ENCODE assay signal across 27 cellular contexts in the genomic region with DNA sequence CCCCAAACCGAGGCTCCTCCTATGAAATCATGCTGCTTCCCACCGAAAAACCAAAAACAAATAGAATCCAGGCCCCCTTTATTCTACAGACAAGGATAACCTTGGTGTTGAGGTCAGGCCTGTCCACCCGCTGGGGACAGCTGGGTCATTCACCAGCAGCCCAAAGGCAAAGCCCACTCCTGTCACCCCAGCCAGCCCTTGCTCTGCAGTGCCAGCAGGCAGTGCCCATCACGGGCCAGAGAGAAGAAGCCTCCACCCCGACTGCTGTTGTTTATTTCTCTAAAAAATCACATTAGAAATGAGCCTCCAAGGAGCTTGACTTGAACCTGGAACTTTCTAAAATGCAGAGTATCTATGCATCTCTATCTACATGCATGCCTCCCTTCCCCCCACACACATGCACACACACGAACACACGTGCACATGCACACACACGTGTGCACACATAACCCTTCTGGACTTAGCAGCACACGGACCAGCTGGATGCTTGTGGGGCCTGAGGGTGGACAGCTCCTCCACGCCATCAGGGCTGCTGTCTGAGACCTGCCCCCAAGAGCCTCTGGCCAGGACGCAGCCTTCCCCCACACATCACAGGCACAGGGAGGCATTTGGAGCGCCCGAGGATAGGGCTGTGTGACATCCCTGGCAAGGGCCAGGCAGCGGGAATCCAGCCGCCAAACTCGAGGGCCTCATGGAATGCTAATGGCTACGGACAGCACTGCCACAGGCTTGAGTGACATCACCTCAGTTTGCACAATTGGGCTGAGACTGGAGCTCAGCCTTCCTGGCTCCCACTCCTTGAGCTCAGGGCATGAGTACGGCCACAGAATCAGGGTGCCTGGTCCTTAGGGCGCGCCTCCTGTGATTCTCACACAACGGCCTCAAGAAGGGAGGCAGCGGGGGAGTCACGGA. TPM values are rescaled to one million over a fixed set of nuclear protein-coding genes. Genes with fewer than 3 reads are reported as not detected.
DNase-seq lines count a peak whose midpoint lies in the region; ATAC-seq and TF ChIP-seq lines count a peak whose summit lies in the region.
"Had no signal": no experiment of that assay in that cellular context is flagged by ENCODE, and none has a peak within 500 bp of the region (broad histone marks: within the 10 kb centered on the region; RNA-seq: fewer than 3 reads in every experiment).

No MANE protein-coding gene starts in this region.

- no peaks in the 10 kb centered on the region for H3K36me3 Mint-ChIP-seq in glutamatergic neuron (ENCODE audit: unreplicated experiment)
- H3K36me3 Mint-ChIP-seq: activated CD8-positive, alpha-beta memory T cell treated with anti-CD3 and anti-CD28 coated beads, Interleukin-2, amount 10 ng/mL, durations not matched to agents 7 days and 5 days; activated naive CD4-positive, alpha-beta T cell treated with anti-CD3 and anti-CD28 coated beads, Interleukin-2, amount 10 ng/mL, durations not matched to agents 7 days and 5 days; brain had no signal

- H3K27ac Mint-ChIP-seq in glutamatergic neuron (ENCODE audit: unreplicated experiment), result no peak overlapping the region
- H3K27ac Mint-ChIP-seq: activated CD8-positive, alpha-beta memory T cell treated with anti-CD3 and anti-CD28 coated beads, Interleukin-2, amount 10 ng/mL, durations not matched to agents 7 days and 5 days; activated naive CD4-positive, alpha-beta T cell treated with anti-CD3 and anti-CD28 coated beads, Interleukin-2, amount 10 ng/mL, durations not matched to agents 7 days and 5 days; T-helper 1 cell treated with Interleukin-12 subunit alpha and Interleukin-12 subunit beta and Interleukin-4 antibody, amounts not matched to agents 30 μg/mL and 1 μg/mL, for 36 hours had no signal

- intact Hi-C loops in thyroid gland (cut with DNase I), result no loop called here

- no peak overlapping the region for H3K4me3 ChIP-seq in thyroid gland (replicated peaks in 1 of 3)
- H3K4me3 ChIP-seq: dorsolateral prefrontal cortex, esophagus squamous epithelium, HAP-1, hepatocyte, tibial nerve had no signal

- no peak for TF ChIP-seq CTCF in glutamatergic neuron (IDR thresholded peaks at IDR 0.05; ENCODE audit: partially characterized antibody, unreplicated experiment)
- no peak for TF ChIP-seq CTCF in thyroid gland (IDR thresholded peaks at IDR 0.05)

- no peaks in the 10 kb centered on the region for H3K27me3 ChIP-seq in thyroid gland
- H3K27me3 ChIP-seq: dorsolateral prefrontal cortex, esophagus squamous epithelium, hepatocyte, tibial nerve had no signal

- H3K9me3 Mint-ChIP-seq in glutamatergic neuron (ENCODE audit: unreplicated experiment), result peaks cover 3% of the 10 kb centered on the region
- H3K9me3 Mint-ChIP-seq: activated naive CD4-positive, alpha-beta T cell treated with anti-CD3 and anti-CD28 coated beads, Interleukin-2, amount 10 ng/mL, durations not matched to agents 7 days and 5 days; CD4-positive, alpha-beta memory T cell; naive thymus-derived CD8-positive, alpha-beta T cell; T-helper 1 cell treated with Interleukin-12 subunit alpha and Interleukin-12 subunit beta and Interleukin-4 antibody, amounts not matched to agents 30 μg/mL and 1 μg/mL, for 36 hours had no signal

- ATAC-seq in HG03460 (IDR thresholded peaks at IDR 0.05; ENCODE audit: unreplicated experiment) (no peak), GM21825 (IDR thresholded peaks at IDR 0.05; ENCODE audit: unreplicated experiment) (no peak)
- ATAC-seq: activated CD8-positive, alpha-beta memory T cell treated with anti-CD3 and anti-CD28 coated beads, Interleukin-2, amount 10 ng/mL, durations not matched to agents 7 days and 5 days; naive thymus-derived CD8-positive, alpha-beta T cell had no signal

- H3K9me3 ChIP-seq in thyroid gland, result no peaks in the 10 kb centered on the region
- H3K9me3 ChIP-seq: esophagus squamous epithelium, HAP-1, tibial nerve had no signal

- DNase-seq in DMS53 (lab: John Stamatoyannopoulos, UW) (peak; percentile 30), DMS53 treated with DMSO at 0.1 percent for 48 hours (lab: John Stamatoyannopoulos, UW; ENCODE audit: unreplicated experiment) (no peak), glutamatergic neuron (peak; percentile 40), medulla oblongata (ENCODE audit: extremely low spot score) (peak; percentile 57), thyroid gland (peak; percentile 32 to 44)
- DNase-seq in stimulated activated CD4-positive, alpha-beta T cell treated with anti-CD3 and anti-CD28 coated beads, Interleukin-4, amount 100 ng/mL, for 4 hours, result no peak
- DNase-seq: activated CD4-positive, CD25-positive, alpha-beta regulatory T cell; activated CD8-positive, alpha-beta memory T cell treated with anti-CD3 and anti-CD28 coated beads, Interleukin-2, amount 10 ng/mL, durations not matched to agents 7 days and 5 days; activated naive CD4-positive, alpha-beta T cell treated with anti-CD3 and anti-CD28 coated beads, Interleukin-2, amount 10 ng/mL, durations not matched to agents 7 days and 5 days; CD4-positive, alpha-beta memory T cell; dorsolateral prefrontal cortex; esophagus squamous epithelium; GDM1; kidney glomerular epithelial cell; naive thymus-derived CD8-positive, alpha-beta T cell; NCI-H1048; NCI-H2171; NCI-H82; RPMI8226; stimulated activated CD4-positive, alpha-beta T cell treated with anti-CD3 and anti-CD28 coated beads, Interleukin-2, amount 100 ng/mL, for 24 hours had no signal

- peaks cover 15% of the 10 kb centered on the region for H3K4me1 Mint-ChIP-seq in glutamatergic neuron (ENCODE audit: low read depth, unreplicated experiment)

- peaks cover 13 to 22% of the 10 kb centered on the region in 2 donors for H3K4me1 ChIP-seq in thyroid gland
- H3K4me1 ChIP-seq: HAP-1 had no signal

- H3K36me3 ChIP-seq in thyroid gland, result no peaks in the 10 kb centered on the region
- H3K36me3 ChIP-seq: HAP-1 had no signal

- no peak overlapping the region for H3K27ac ChIP-seq in thyroid gland
- H3K27ac ChIP-seq: dorsolateral prefrontal cortex, esophagus squamous epithelium, hepatocyte had no signal

- WGBS in thyroid gland, 2 donors, result 81 to 84% methylated on average over 16 to 19 of the region's 23 CpGs

- TF ChIP-seq POLR2A in thyroid gland (IDR thresholded peaks at IDR 0.05), result no peak

- peaks cover 8% of the 10 kb centered on the region for H3K27me3 Mint-ChIP-seq in glutamatergic neuron (ENCODE audit: unreplicated experiment)
- H3K27me3 Mint-ChIP-seq: activated CD8-positive, alpha-beta memory T cell treated with anti-CD3 and anti-CD28 coated beads, Interleukin-2, amount 10 ng/mL, durations not matched to agents 7 days and 5 days; activated naive CD4-positive, alpha-beta T cell treated with anti-CD3 and anti-CD28 coated beads, Interleukin-2, amount 10 ng/mL, durations not matched to agents 7 days and 5 days; CD4-positive, alpha-beta memory T cell; naive thymus-derived CD8-positive, alpha-beta T cell had no signal

- no peak overlapping the region for H3K4me3 Mint-ChIP-seq in glutamatergic neuron (ENCODE audit: unreplicated experiment)
- H3K4me3 Mint-ChIP-seq: activated CD8-positive, alpha-beta memory T cell treated with anti-CD3 and anti-CD28 coated beads, Interleukin-2, amount 10 ng/mL, durations not matched to agents 7 days and 5 days; activated naive CD4-positive, alpha-beta T cell treated with anti-CD3 and anti-CD28 coated beads, Interleukin-2, amount 10 ng/mL, durations not matched to agents 7 days and 5 days; brain; CD4-positive, alpha-beta memory T cell; naive thymus-derived CD8-positive, alpha-beta T cell; T-helper 1 cell treated with Interleukin-12 subunit alpha and Interleukin-12 subunit beta and Interleukin-4 antibody, amounts not matched to agents 30 μg/mL and 1 μg/mL, for 36 hours had no signal

RNA-seq across cellular contexts. Expression of a gene that starts 22.8 kb away (rescaled TPM):
- total RNA-seq in glutamatergic neuron (ENCODE audit: unreplicated experiment) (24.7 TPM), thyroid gland (10 to 100 TPM; 19.5 to 30.8 (median 27.6) TPM)

Comparison
In these comparisons a context has a peak if more than half of its experiments do, and no peak if none do; other contexts are left out.
1. DNase-seq: peak in DMS53 (single experiment), glutamatergic neuron (single experiment), medulla oblongata (single experiment) and thyroid gland (2 of 2); none in DMS53 treated with DMSO at 0.1 percent for 48 hours (single experiment) and stimulated activated CD4-positive, alpha-beta T cell treated with anti-CD3 and anti-CD28 coated beads, Interleukin-4, amount 100 ng/mL, for 4 hours (0 of 2).